20 cellular contexts compared by ENCODE assay signal in the genomic region with DNA sequence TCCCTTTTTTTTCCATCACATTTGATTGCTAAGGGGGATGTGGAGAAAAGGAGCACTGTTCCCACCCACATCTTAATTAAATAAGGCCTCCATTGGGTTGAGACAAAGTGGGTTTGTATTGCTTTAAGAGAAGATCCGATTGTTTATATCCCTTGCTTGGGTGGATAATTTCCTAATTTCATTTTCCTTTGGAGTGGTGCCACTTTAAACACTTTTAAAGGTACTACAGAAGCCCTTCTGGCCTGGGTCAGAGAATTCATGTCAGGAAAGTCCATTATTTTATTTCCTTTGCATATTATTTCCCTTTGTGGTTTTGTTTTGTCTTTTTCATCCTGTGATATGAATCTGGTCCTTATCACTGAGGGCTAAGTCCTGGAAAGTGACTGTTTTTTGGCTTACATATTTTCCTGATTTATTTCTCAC. TPM values are rescaled to one million over a fixed set of nuclear protein-coding genes. Genes with fewer than 3 reads are reported as not detected.
DNase-seq lines count a peak whose midpoint lies in the region; ATAC-seq, FAIRE-seq and TF ChIP-seq lines count a peak whose summit lies in the region.
"Had no signal": no experiment of that assay in that cellular context is flagged by ENCODE, and none has a peak within 500 bp of the region (broad histone marks: within the 10 kb centered on the region; RNA-seq: fewer than 3 reads in every experiment).

No MANE protein-coding gene starts in this region.

- H3K4me3 Mint-ChIP-seq in WTC11: no peak overlapping the region
- no peak overlapping the region for H3K4me3 Mint-ChIP-seq in activated CD4-positive, alpha-beta memory T cell treated with anti-CD3 and anti-CD28 coated beads for 36 hours
- H3K4me3 Mint-ChIP-seq: activated CD8-positive, alpha-beta T cell treated with anti-CD3 and anti-CD28 coated beads, Interleukin-2, amount 10 ng/mL, durations not matched to agents 7 days and 5 days; activated naive CD8-positive, alpha-beta T cell treated with anti-CD3 and anti-CD28 coated beads, Interleukin-2, amount 10 ng/mL, durations not matched to agents 7 days and 5 days; activated T-helper 1 cell treated with anti-CD3 and anti-CD28 coated beads, Interleukin-12 subunit alpha, Interleukin-12 subunit beta, Interleukin-2, Interleukin-4 antibody, amounts not matched to agents 30 ng/mL and 10 ng/mL and 1 ng/mL, durations not matched to agents 14 hours and 24 hours and 36 hours; CD8-positive, alpha-beta T cell; stimulated activated naive CD8-positive, alpha-beta T cell treated with anti-CD3 and anti-CD28 coated beads, Interleukin-15, amount 100 ng/mL, for 72 hours had no signal

- TF ChIP-seq CTCF in WTC11 (IDR thresholded peaks at IDR 0.05): no peak

- ATAC-seq in WTC11 (no peak), left colon (peak; percentile 41), HG03139 (IDR thresholded peaks at IDR 0.05; ENCODE audit: unreplicated experiment) (no peak)
- ATAC-seq: activated CD8-positive, alpha-beta T cell treated with anti-CD3 and anti-CD28 coated beads, Interleukin-2, amount 10 ng/mL, durations not matched to agents 7 days and 5 days; CD8-positive, alpha-beta T cell; stimulated activated naive CD8-positive, alpha-beta T cell treated with anti-CD3 and anti-CD28 coated beads, Interleukin-15, amount 100 ng/mL, for 72 hours had no signal

- peak; percentile 94 for FAIRE-seq in A204.1 (lab: Jason Lieb, UNC)
- FAIRE-seq: HTR-8/SVneo, urothelium cell line had no signal

- H3K27ac Mint-ChIP-seq in WTC11: peak overlapping the region; percentile 69
- H3K27ac Mint-ChIP-seq in activated CD4-positive, alpha-beta memory T cell treated with anti-CD3 and anti-CD28 coated beads for 36 hours: no peak overlapping the region
- H3K27ac Mint-ChIP-seq: activated CD8-positive, alpha-beta T cell treated with anti-CD3 and anti-CD28 coated beads, Interleukin-2, amount 10 ng/mL, durations not matched to agents 7 days and 5 days; activated naive CD8-positive, alpha-beta T cell treated with anti-CD3 and anti-CD28 coated beads, Interleukin-2, amount 10 ng/mL, durations not matched to agents 7 days and 5 days; activated T-helper 1 cell treated with anti-CD3 and anti-CD28 coated beads, Interleukin-12 subunit alpha, Interleukin-12 subunit beta, Interleukin-2, Interleukin-4 antibody, amounts not matched to agents 30 ng/mL and 10 ng/mL and 1 ng/mL, durations not matched to agents 14 hours and 24 hours and 36 hours; CD8-positive, alpha-beta T cell; stimulated activated naive CD8-positive, alpha-beta T cell treated with anti-CD3 and anti-CD28 coated beads, Interleukin-15, amount 100 ng/mL, for 72 hours had no signal

- no peaks in the 10 kb centered on the region for H3K27me3 Mint-ChIP-seq in WTC11 (ENCODE audit: low read depth)
- H3K27me3 Mint-ChIP-seq in activated CD4-positive, alpha-beta memory T cell treated with anti-CD3 and anti-CD28 coated beads for 36 hours: no peaks in the 10 kb centered on the region
- H3K27me3 Mint-ChIP-seq: activated naive CD8-positive, alpha-beta T cell treated with anti-CD3 and anti-CD28 coated beads, Interleukin-2, amount 10 ng/mL, durations not matched to agents 7 days and 5 days; stimulated activated naive CD8-positive, alpha-beta T cell treated with anti-CD3 and anti-CD28 coated beads, Interleukin-15, amount 100 ng/mL, for 72 hours had no signal

- H3K4me1 Mint-ChIP-seq in WTC11: peaks cover 60% of the 10 kb centered on the region
- peaks cover 39% of the 10 kb centered on the region for H3K4me1 Mint-ChIP-seq in activated CD4-positive, alpha-beta memory T cell treated with anti-CD3 and anti-CD28 coated beads for 36 hours (ENCODE audit: low read depth)

- CTCF ChIA-PET in WTC11 (lab: Charles Lee): no interaction called here
- CTCF ChIA-PET in activated CD4-positive, alpha-beta memory T cell treated with anti-CD3 and anti-CD28 coated beads for 36 hours (lab: Charles Lee): no interaction called here

- peak; percentile 21 for DNase-seq in M059J (ENCODE audit: low read depth)
- no peak for DNase-seq in WTC11 (ENCODE audit: low spot score)
- no peak for DNase-seq in left colon
- no peak for DNase-seq in HuH-7.5 (ENCODE audit: low spot score)
- no peak for DNase-seq in activated naive CD4-positive, alpha-beta T cell treated with anti-CD3 and anti-CD28 coated beads, Interleukin-2, amount 50 U/mL, for 16 hours
- no peak for DNase-seq in activated CD4-positive, alpha-beta memory T cell treated with anti-CD3 and anti-CD28 coated beads for 36 hours
- DNase-seq: activated CD8-positive, alpha-beta T cell treated with anti-CD3 and anti-CD28 coated beads, Interleukin-2, amount 10 ng/mL, durations not matched to agents 7 days and 5 days; activated naive CD8-positive, alpha-beta T cell treated with anti-CD3 and anti-CD28 coated beads, Interleukin-2, amount 10 ng/mL, durations not matched to agents 7 days and 5 days; CD8-positive, alpha-beta T cell; islet precursor cell; midbrain; NCI-H2081 treated with DMSO at 0.1 percent for 48 hours; NCI-H82; retina; stimulated activated naive CD8-positive, alpha-beta T cell treated with anti-CD3 and anti-CD28 coated beads, Interleukin-15, amount 100 ng/mL, for 72 hours had no signal

- H3K9me3 Mint-ChIP-seq in WTC11: no peaks in the 10 kb centered on the region
- H3K9me3 Mint-ChIP-seq in activated CD4-positive, alpha-beta memory T cell treated with anti-CD3 and anti-CD28 coated beads for 36 hours: no peaks in the 10 kb centered on the region
- H3K9me3 Mint-ChIP-seq: CD8-positive, alpha-beta T cell; stimulated activated naive CD8-positive, alpha-beta T cell treated with anti-CD3 and anti-CD28 coated beads, Interleukin-15, amount 100 ng/mL, for 72 hours had no signal

- POLR2A ChIA-PET in WTC11 (lab: Charles Lee): interaction anchor here (1.0 kb wide), 1 partner anchor 8 kb away, joined by 3 read pairs; no protein-coding TSS in a partner anchor
- POLR2A ChIA-PET in activated CD4-positive, alpha-beta memory T cell treated with anti-CD3 and anti-CD28 coated beads for 36 hours (lab: Charles Lee): no interaction called here

- intact Hi-C loops in left colon (cut with DNase I, micrococcal nuclease): no loop called here
- intact Hi-C loops in activated CD4-positive, alpha-beta memory T cell treated with anti-CD3 and anti-CD28 coated beads for 36 hours (cut with micrococcal nuclease): no loop called here

- peaks cover 2% of the 10 kb centered on the region; the same call in 1 of the 2 replicates for H3K36me3 Mint-ChIP-seq in WTC11
- H3K36me3 Mint-ChIP-seq in activated CD4-positive, alpha-beta memory T cell treated with anti-CD3 and anti-CD28 coated beads for 36 hours: peaks cover 4% of the 10 kb centered on the region
- H3K36me3 Mint-ChIP-seq: activated naive CD8-positive, alpha-beta T cell treated with anti-CD3 and anti-CD28 coated beads, Interleukin-2, amount 10 ng/mL, durations not matched to agents 7 days and 5 days; CD8-positive, alpha-beta T cell had no signal

TF ChIP-seq in WTC11, 78 proteins besides CTCF, POLR2A, EP300 and RAD21 (continues in another document):
- TF ChIP-seq MXD4 (CRISPR knock-in tag; IDR thresholded peaks at IDR 0.05; ENCODE audit: borderline replicate concordance) (no peak), ZNF138 (CRISPR knock-in tag; conservative IDR thresholded peaks at IDR 0.05) (no peak), NFATC4 (CRISPR knock-in tag; IDR thresholded peaks at IDR 0.05) (no peak), ZNF317 (CRISPR knock-in tag; IDR thresholded peaks at IDR 0.05; ENCODE audit: borderline replicate concordance, low read depth) (no peak), ATF1 (CRISPR knock-in tag; IDR thresholded peaks at IDR 0.05) (no peak)
- TF ChIP-seq, protein P1, sequence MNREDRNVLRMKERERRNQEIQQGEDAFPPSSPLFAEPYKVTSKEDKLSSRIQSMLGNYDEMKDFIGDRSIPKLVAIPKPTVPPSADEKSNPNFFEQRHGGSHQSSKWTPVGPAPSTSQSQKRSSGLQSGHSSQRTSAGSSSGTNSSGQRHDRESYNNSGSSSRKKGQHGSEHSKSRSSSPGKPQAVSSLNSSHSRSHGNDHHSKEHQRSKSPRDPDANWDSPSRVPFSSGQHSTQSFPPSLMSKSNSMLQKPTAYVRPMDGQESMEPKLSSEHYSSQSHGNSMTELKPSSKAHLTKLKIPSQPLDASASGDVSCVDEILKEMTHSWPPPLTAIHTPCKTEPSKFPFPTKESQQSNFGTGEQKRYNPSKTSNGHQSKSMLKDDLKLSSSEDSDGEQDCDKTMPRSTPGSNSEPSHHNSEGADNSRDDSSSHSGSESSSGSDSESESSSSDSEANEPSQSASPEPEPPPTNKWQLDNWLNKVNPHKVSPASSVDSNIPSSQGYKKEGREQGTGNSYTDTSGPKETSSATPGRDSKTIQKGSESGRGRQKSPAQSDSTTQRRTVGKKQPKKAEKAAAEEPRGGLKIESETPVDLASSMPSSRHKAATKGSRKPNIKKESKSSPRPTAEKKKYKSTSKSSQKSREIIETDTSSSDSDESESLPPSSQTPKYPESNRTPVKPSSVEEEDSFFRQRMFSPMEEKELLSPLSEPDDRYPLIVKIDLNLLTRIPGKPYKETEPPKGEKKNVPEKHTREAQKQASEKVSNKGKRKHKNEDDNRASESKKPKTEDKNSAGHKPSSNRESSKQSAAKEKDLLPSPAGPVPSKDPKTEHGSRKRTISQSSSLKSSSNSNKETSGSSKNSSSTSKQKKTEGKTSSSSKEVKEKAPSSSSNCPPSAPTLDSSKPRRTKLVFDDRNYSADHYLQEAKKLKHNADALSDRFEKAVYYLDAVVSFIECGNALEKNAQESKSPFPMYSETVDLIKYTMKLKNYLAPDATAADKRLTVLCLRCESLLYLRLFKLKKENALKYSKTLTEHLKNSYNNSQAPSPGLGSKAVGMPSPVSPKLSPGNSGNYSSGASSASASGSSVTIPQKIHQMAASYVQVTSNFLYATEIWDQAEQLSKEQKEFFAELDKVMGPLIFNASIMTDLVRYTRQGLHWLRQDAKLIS (CRISPR knock-in tag; IDR thresholded peaks at IDR 0.05; ENCODE audit: borderline replicate concordance): no peak
- TF ChIP-seq, protein P2, sequence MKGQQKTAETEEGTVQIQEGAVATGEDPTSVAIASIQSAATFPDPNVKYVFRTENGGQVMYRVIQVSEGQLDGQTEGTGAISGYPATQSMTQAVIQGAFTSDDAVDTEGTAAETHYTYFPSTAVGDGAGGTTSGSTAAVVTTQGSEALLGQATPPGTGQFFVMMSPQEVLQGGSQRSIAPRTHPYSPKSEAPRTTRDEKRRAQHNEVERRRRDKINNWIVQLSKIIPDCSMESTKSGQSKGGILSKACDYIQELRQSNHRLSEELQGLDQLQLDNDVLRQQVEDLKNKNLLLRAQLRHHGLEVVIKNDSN (CRISPR knock-in tag; IDR thresholded peaks at IDR 0.05): no peak
- TF ChIP-seq, protein P3, sequence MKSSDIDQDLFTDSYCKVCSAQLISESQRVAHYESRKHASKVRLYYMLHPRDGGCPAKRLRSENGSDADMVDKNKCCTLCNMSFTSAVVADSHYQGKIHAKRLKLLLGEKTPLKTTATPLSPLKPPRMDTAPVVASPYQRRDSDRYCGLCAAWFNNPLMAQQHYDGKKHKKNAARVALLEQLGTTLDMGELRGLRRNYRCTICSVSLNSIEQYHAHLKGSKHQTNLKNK (CRISPR knock-in tag; IDR thresholded peaks at IDR 0.05): no peak

RNA-seq across cellular contexts. Expression of a gene that starts 56.9 kb away (rescaled TPM):
- 21.3 and 32.0 TPM in 2 replicates for total RNA-seq in M059J (2014; rRNA removed; shearing (Covaris generic))
- total RNA-seq in WTC11 (2021) (72.6 to 90.5 TPM (median 80.2 TPM) in 3 replicates), left colon (10 to 100 TPM; 50.3 to 54.4 TPM)
- total RNA-seq in activated CD4-positive, alpha-beta memory T cell treated with anti-CD3 and anti-CD28 coated beads for 36 hours: 10 to 100 TPM; 26.1 to 28.1 TPM
